In genomic region chr14:80211143-80212024, GRCh38 we compare ENCODE assay signal across 9 cellular contexts.
DNase-seq lines count a peak whose midpoint lies in the region; ATAC-seq and TF ChIP-seq lines count a peak whose summit lies in the region.
"Had no signal": no experiment of that assay in that cellular context is flagged by ENCODE, and none has a peak within 500 bp of the region (broad histone marks: within the 10 kb centered on the region; RNA-seq: fewer than 3 reads in every experiment).

DIO2 (minus strand) TSS chr14:80211504; CDS start chr14:80211472, 32 bp downstream.

- peak within 1 kb of the TSS; percentile 30 to 31 for H3K9ac ChIP-seq in stomach smooth muscle (ENCODE audit: low read length in 2 of 2)

- H3K27me3 ChIP-seq in stomach smooth muscle (ENCODE audit: control insufficient read depth in 1 of 2, insufficient read depth in 2 of 2, low read length in 2 of 2): peaks cover 0 to 3% of the 10 kb centered on the region in 2 donors

- ATAC-seq in GM19452 (IDR thresholded peaks at IDR 0.05; ENCODE audit: unreplicated experiment) (peak; percentile 28), GM21526 (IDR thresholded peaks at IDR 0.05; ENCODE audit: low FRiP score, unreplicated experiment) (no peak)

- no peaks in the 10 kb centered on the region for H3K4me1 ChIP-seq in stomach smooth muscle (ENCODE audit: control insufficient read depth, insufficient read depth, low read length)

- H3K36me3 ChIP-seq in stomach smooth muscle (ENCODE audit: control insufficient read depth in 2 of 2, insufficient read depth in 2 of 2, low read length in 2 of 2): no peaks in the 10 kb centered on the region

- in situ Hi-C loops in astrocyte of the spinal cord (cut with HindIII; ENCODE audit: low sequenced_read_pairs): no loop called here

- H3K9me3 ChIP-seq in stomach smooth muscle (ENCODE audit: control insufficient read depth in 2 of 2, low read length in 2 of 2): no peaks in the 10 kb centered on the region

- no peak within 1 kb of the TSS for H3K27ac ChIP-seq in stomach smooth muscle (ENCODE audit: low read length)

- no peak for TF ChIP-seq CTCF in astrocyte of the spinal cord (IDR thresholded peaks at IDR 0.05; ENCODE audit: low read depth, low read length)

- H3K4me3 ChIP-seq in astrocyte of the spinal cord (ENCODE audit: low read depth, low read length): peak within 1 kb of the TSS; percentile 31
- H3K4me3 ChIP-seq in stomach smooth muscle (ENCODE audit: low read length in 2 of 2): peak within 1 kb of the TSS; percentile 57 to 61

- DNase-seq in astrocyte of the spinal cord (ENCODE audit: low read depth, low spot score) (no peak), iris pigment epithelial cell (ENCODE audit: low read depth) (peak; percentile 54), NCI-H226 (no peak), DMS114 treated with DMSO at 0.1 percent for 48 hours (lab: John Stamatoyannopoulos, UW; ENCODE audit: unreplicated experiment) (no peak)
- DNase-seq in activated CD4-positive, alpha-beta T cell treated with anti-CD3 and anti-CD28 coated beads, Interleukin-2, amount 50 U/mL, for 48 hours: no peak
- DNase-seq: NCI-H1694 treated with DMSO at 0.1 percent for 48 hours had no signal
